Comparison of ENCODE assay signal across 8 cellular contexts in genomic region chr5:178232124-178232919, GRCh38. TPM values are rescaled to one million over a fixed set of nuclear protein-coding genes. Genes with fewer than 3 reads are reported as not detected.
DNase-seq lines count a peak whose midpoint lies in the region; ATAC-seq and TF ChIP-seq lines count a peak whose summit lies in the region.

PHYKPL (minus strand) TSS chr5:178232802; CDS start chr5:178232550, 252 bp downstream.

- TF ChIP-seq CTCF in HFF-Myc (IDR thresholded peaks at IDR 0.05; ENCODE audit: low read depth, low read length, missing control alignments): no peak
- TF ChIP-seq CTCF in NB4 (IDR thresholded peaks at IDR 0.05; ENCODE audit: low read depth, low read length): no peak
- TF ChIP-seq CTCF in WTC11 (IDR thresholded peaks at IDR 0.05): no peak

- CTCF ChIA-PET in WTC11 (lab: Charles Lee): interaction anchor here (0.5 to 1.5 kb wide), 10 partner anchors 9 to 600 kb away, joined by 3 to 6 read pairs (median 4); partner anchors contain the start of genes COL23A1 and HNRNPAB

- H3K4me3 Mint-ChIP-seq in WTC11: peak within 1 kb of the TSS; percentile 78

- peak; percentile 64 for ATAC-seq in WTC11

- H3K27ac ChIP-seq in caudate nucleus (ENCODE audit: low read depth, low read length): peak within 1 kb of the TSS; percentile 93

- no peak within 1 kb of the TSS for H3K27ac Mint-ChIP-seq in WTC11

- H3K4me3 ChIP-seq in HFF-Myc (replicated peaks; ENCODE audit: low read depth, low read length) (peak within 1 kb of the TSS; percentile 92), NB4 (ENCODE audit: low read depth, low read length) (peak within 1 kb of the TSS; percentile 91)

- peak; percentile 69 for TF ChIP-seq POLR2A in NB4 (IDR thresholded peaks at IDR 0.05; ENCODE audit: extremely low read depth, insufficient read length)

- POLR2A ChIA-PET in WTC11 (lab: Charles Lee): interaction anchor here (0.5 kb wide), 1 partner anchor 13 kb away, joined by 4 read pairs; no protein-coding TSS in a partner anchor

- DNase-seq in NCI-H2029 (lab: John Stamatoyannopoulos, UW) (peak; percentile 49), NCI-H2029 treated with DMSO at 0.1 percent for 48 hours (lab: John Stamatoyannopoulos, UW) (no peak), HFF-Myc (ENCODE audit: extremely low read depth, low read depth) (no peak), NB4 (ENCODE audit: low read depth) (peak; percentile 81), WTC11 (ENCODE audit: low spot score) (peak; percentile 70), caudate nucleus (lab: John Stamatoyannopoulos, UW) (peak in 52 of 61 donors; percentile 29 to 88 (median 64)), iris pigment epithelial cell (ENCODE audit: low read depth) (peak; percentile 63)
- DNase-seq in stimulated activated CD4-positive, alpha-beta T cell treated with anti-CD3 and anti-CD28 coated beads, Interleukin-12 subunit alpha, Interleukin-12 subunit beta, amount 100 ng/mL, for 24 hours (ENCODE audit: low read depth in 2 of 2): peak; percentile 50 to 67

- peaks cover 37% of the 10 kb centered on the region for H3K36me3 Mint-ChIP-seq in WTC11

- H3K4me1 Mint-ChIP-seq in WTC11: peaks cover 17% of the 10 kb centered on the region

- peaks cover 5% of the 10 kb centered on the region; the same call in 1 of the 2 replicates for H3K9me3 Mint-ChIP-seq in WTC11

- H3K27me3 Mint-ChIP-seq in WTC11 (ENCODE audit: low read depth): no peaks in the 10 kb centered on the region

TF ChIP-seq in WTC11, 78 proteins besides CTCF, POLR2A, EP300 and RAD21 (continues in another document):
- TF ChIP-seq RELA (CRISPR knock-in tag; IDR thresholded peaks at IDR 0.05; ENCODE audit: borderline replicate concordance) (peak; percentile 17; the same call in 1 of the 2 replicates), SOX15 (CRISPR knock-in tag; IDR thresholded peaks at IDR 0.05) (no peak), FOXK1 (CRISPR knock-in tag; IDR thresholded peaks at IDR 0.05) (0 out of 2 replicates have a peak, but pooled peaks have one; percentile 19), ZNF219 (CRISPR knock-in tag; IDR thresholded peaks at IDR 0.05; ENCODE audit: borderline replicate concordance) (no peak), HMGXB4 (CRISPR knock-in tag; IDR thresholded peaks at IDR 0.05) (peak; percentile 83; the same call in 1 of the 2 replicates), E2F5 (CRISPR knock-in tag; IDR thresholded peaks at IDR 0.05) (peak; percentile 31; the same call in 1 of the 2 replicates), CBFB (CRISPR knock-in tag; IDR thresholded peaks at IDR 0.05; ENCODE audit: low read depth) (0 out of 2 replicates have a peak, but pooled peaks have one; percentile 21), ZNF121 (CRISPR knock-in tag; IDR thresholded peaks at IDR 0.05) (peak; percentile 99), MAX (CRISPR knock-in tag; IDR thresholded peaks at IDR 0.05) (peak; percentile 37; the same call in 1 of the 2 replicates), STAT6 (CRISPR knock-in tag; conservative IDR thresholded peaks at IDR 0.05; ENCODE audit: low read depth) (peak; percentile 89; the same call in 1 of the 2 replicates), RORB (CRISPR knock-in tag; IDR thresholded peaks at IDR 0.05) (no peak), ZNF532 (CRISPR knock-in tag; IDR thresholded peaks at IDR 0.05; ENCODE audit: borderline replicate concordance) (no peak), SP1 (CRISPR knock-in tag; conservative IDR thresholded peaks at IDR 0.05) (peak; percentile 57), GABPB1 (CRISPR knock-in tag; IDR thresholded peaks at IDR 0.05) (peak; percentile 53)

RNA-seq across cellular contexts. Expression of gene PHYKPL, which starts in this region (rescaled TPM):
- total RNA-seq in WTC11 (2021): 30.9 to 41.7 TPM (median 31.7 TPM) in 3 replicates

Comparison
In these comparisons a context has a peak if more than half of its experiments do, and no peak if none do; other contexts are left out.
1. DNase-seq: peak in NCI-H2029 (single experiment), NB4 (single experiment), WTC11 (single experiment), caudate nucleus (52 of 61), iris pigment epithelial cell (single experiment) and stimulated activated CD4-positive, alpha-beta T cell treated with anti-CD3 and anti-CD28 coated beads, Interleukin-12 subunit alpha, Interleukin-12 subunit beta, amount 100 ng/mL, for 24 hours (2 of 2); none in NCI-H2029 treated with DMSO at 0.1 percent for 48 hours (single experiment) and HFF-Myc (single experiment).